In genomic region chr12:62632521-62632920, GRCh38 we compare ENCODE assay signal across 8 cellular contexts.
DNase-seq lines count a peak whose midpoint lies in the region; ATAC-seq and TF ChIP-seq lines count a peak whose summit lies in the region.

No MANE protein-coding gene starts in this region.

- H3K4me2 ChIP-seq in mesenchymal stem cell (ENCODE audit: low read length, poor library complexity, severe bottlenecking) = peak overlapping the region; percentile 98

- peak overlapping the region; percentile 36 for H2AFZ ChIP-seq in mesenchymal stem cell (ENCODE audit: low read depth, low read length)

- H2BK15ac ChIP-seq in mesenchymal stem cell (ENCODE audit: low read depth, poor library complexity, severe bottlenecking) = no peak overlapping the region

- intact Hi-C loops in tibial artery (cut with DNase I; ENCODE audit: low total_unique reads) = loop anchor here (10.0 kb wide), 1 partner anchor 162 kb away; no protein-coding TSS in a partner anchor

- peak overlapping the region in 1 of 2 experiments; percentile 10 for H2BK12ac ChIP-seq in mesenchymal stem cell (ENCODE audit: low read length in 2 of 2)

- H3K4me3 ChIP-seq in mesenchymal stem cell (ENCODE audit: insufficient read depth in 1 of 2, low read depth in 1 of 2, low read length in 2 of 2) (peak overlapping the region; percentile 5 to 77), tibial artery (peak overlapping the region; percentile 60 to 61)

- no peak overlapping the region for H3K23ac ChIP-seq in mesenchymal stem cell (ENCODE audit: low read length in 2 of 2)

- H3K27ac ChIP-seq in RWPE1 = no peak overlapping the region
- no peak overlapping the region for H3K27ac ChIP-seq in mesenchymal stem cell (ENCODE audit: low read length, poor library complexity, severe bottlenecking)
- peak overlapping the region; percentile 67 to 70 for H3K27ac ChIP-seq in tibial artery

- H3K4ac ChIP-seq in mesenchymal stem cell (ENCODE audit: low read depth in 1 of 2, low read length in 2 of 2) = peak overlapping the region in 1 of 2 experiments; percentile 60

- H2AK5ac ChIP-seq in mesenchymal stem cell (ENCODE audit: low read length, severe bottlenecking) = no peak overlapping the region

- 13% methylated on average over 17 of the region's 17 CpGs for WGBS in mesenchymal stem cell

- H3K36me3 ChIP-seq in mesenchymal stem cell (ENCODE audit: control insufficient read depth in 1 of 2, insufficient read depth in 2 of 2, low read depth in 1 of 2, low read length in 2 of 2) = no peaks in the 10 kb centered on the region
- H3K36me3 ChIP-seq in tibial artery = no peaks in the 10 kb centered on the region

- H3K14ac ChIP-seq in mesenchymal stem cell (ENCODE audit: low read length in 2 of 2) = no peak overlapping the region

- peak; percentile 67 for DNase-seq in activated CD8-positive, alpha-beta memory T cell treated with anti-CD3 and anti-CD28 coated beads for 24 hours
- no peak for DNase-seq in activated CD8-positive, alpha-beta memory T cell treated with anti-CD3 and anti-CD28 coated beads, Interleukin-2, amount 50 U/mL, for 4 hours
- DNase-seq in RWPE1 (ENCODE audit: low spot score) (peak; percentile 34), endothelial cell (ENCODE audit: low spot score) (peak; percentile 20), mesenchymal stem cell (peak; percentile 25), tibial artery (peak; percentile 56 to 83), DMS153 treated with DMSO at 0.1 percent for 48 hours (lab: John Stamatoyannopoulos, UW; ENCODE audit: unreplicated experiment) (no peak)

- TF ChIP-seq CTCF in RWPE1 (conservative IDR thresholded peaks at IDR 0.05; ENCODE audit: low read depth) (no peak), endothelial cell (IDR thresholded peaks at IDR 0.05; ENCODE audit: unreplicated experiment) (no peak), tibial artery (IDR thresholded peaks at IDR 0.05) (no peak)

- H3K4me3 Mint-ChIP-seq in endothelial cell (ENCODE audit: unreplicated experiment) = no peak overlapping the region

- H3K36me3 Mint-ChIP-seq in endothelial cell (ENCODE audit: low read depth, unreplicated experiment) = no peaks in the 10 kb centered on the region

- no peaks in the 10 kb centered on the region for H3K9me3 Mint-ChIP-seq in endothelial cell (ENCODE audit: unreplicated experiment)

- H3K9ac ChIP-seq in mesenchymal stem cell (ENCODE audit: low read length) = peak overlapping the region; percentile 89

- H3K27ac Mint-ChIP-seq in endothelial cell (ENCODE audit: unreplicated experiment) = no peak overlapping the region

- no peaks in the 10 kb centered on the region for H3K27me3 ChIP-seq in mesenchymal stem cell (ENCODE audit: control insufficient read depth in 1 of 2, insufficient read depth in 1 of 2, low read length in 2 of 2)
- H3K27me3 ChIP-seq in tibial artery = no peaks in the 10 kb centered on the region

- H3K18ac ChIP-seq in mesenchymal stem cell (ENCODE audit: low read depth in 1 of 2, low read length in 2 of 2) = peak overlapping the region; percentile 28 to 60

- H3K4me1 Mint-ChIP-seq in endothelial cell (ENCODE audit: unreplicated experiment) = peaks cover 7% of the 10 kb centered on the region

- H3K27me3 Mint-ChIP-seq in endothelial cell (ENCODE audit: unreplicated experiment) = peaks cover 4% of the 10 kb centered on the region

- H4K8ac ChIP-seq in mesenchymal stem cell (ENCODE audit: low read length) = peak overlapping the region; percentile 66

- H2BK120ac ChIP-seq in mesenchymal stem cell (ENCODE audit: low read depth, low read length) = peak overlapping the region; percentile 81

- no peak overlapping the region for H2BK5ac ChIP-seq in mesenchymal stem cell (ENCODE audit: low read depth, low read length, poor library complexity, severe bottlenecking)

- POLR2A ChIA-PET in RWPE1 (lab: Yijun Ruan, JAX; ENCODE audit: low non-redundant PET) = no interaction called here

- peak; percentile 54 for ATAC-seq in HG02642 (IDR thresholded peaks at IDR 0.05; ENCODE audit: poor library complexity, unreplicated experiment)

- H3K4me1 ChIP-seq in mesenchymal stem cell (ENCODE audit: control insufficient read depth, insufficient read depth, low read depth, low read length) = peaks cover 8% of the 10 kb centered on the region
- H3K4me1 ChIP-seq in tibial artery = peaks cover 0 to 14% (median 7%) of the 10 kb centered on the region in 4 donors

- peak overlapping the region; percentile 62 for H4K91ac ChIP-seq in mesenchymal stem cell (ENCODE audit: low read length)

- no peaks in the 10 kb centered on the region for H3K9me3 ChIP-seq in mesenchymal stem cell (ENCODE audit: control insufficient read depth, low read length)
- H3K9me3 ChIP-seq in tibial artery = no peaks in the 10 kb centered on the region

- H3K79me1 ChIP-seq in mesenchymal stem cell (replicated peaks; ENCODE audit: low read length, poor library complexity, severe bottlenecking) = no peaks in the 10 kb centered on the region

- CTCF ChIA-PET in RWPE1 (lab: Yijun Ruan, JAX) = no interaction called here

Comparison
In these comparisons a context has a peak if more than half of its experiments do, and no peak if none do; other contexts are left out.
1. DNase-seq: peak in activated CD8-positive, alpha-beta memory T cell treated with anti-CD3 and anti-CD28 coated beads for 24 hours (single experiment), RWPE1 (single experiment), endothelial cell (single experiment), mesenchymal stem cell (single experiment) and tibial artery (2 of 2); none in activated CD8-positive, alpha-beta memory T cell treated with anti-CD3 and anti-CD28 coated beads, Interleukin-2, amount 50 U/mL, for 4 hours (single experiment) and DMS153 treated with DMSO at 0.1 percent for 48 hours (single experiment).
2. H3K27ac ChIP-seq: peak in tibial artery (2 of 2); none in RWPE1 (single experiment) and mesenchymal stem cell (single experiment).